34 cellular contexts compared by ENCODE assay signal in the genomic region with DNA sequence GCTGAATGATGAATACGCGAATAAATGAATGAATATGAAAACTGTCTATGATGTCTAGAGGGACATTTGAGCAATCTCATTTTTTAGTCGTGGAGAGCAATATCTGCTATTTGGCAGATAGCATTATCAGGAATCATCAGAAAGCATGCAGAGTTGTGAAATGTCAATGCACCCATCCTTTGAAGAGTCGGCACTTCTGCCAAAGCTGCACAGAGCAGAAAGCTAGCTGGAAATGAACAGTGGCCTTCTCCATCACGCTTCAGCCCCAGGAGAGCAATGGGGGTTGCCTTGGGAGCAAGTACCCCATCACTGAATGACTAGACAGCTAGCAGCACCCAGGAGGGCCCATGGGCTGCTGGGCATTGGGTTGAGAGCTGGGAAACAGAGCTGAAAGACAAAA.
"Had no signal": no experiment of that assay in that cellular context is flagged by ENCODE, and none has a peak within 500 bp of the region (broad histone marks: within the 10 kb centered on the region; RNA-seq: fewer than 3 reads in every experiment).

No MANE protein-coding gene starts in this region.

- H3K4me3 Mint-ChIP-seq: activated B cell treated with CpG ODN at 0.5 μM for 24 hours; activated CD4-positive, alpha-beta memory T cell treated with anti-CD3 and anti-CD28 coated beads, Interleukin-2, amount 10 ng/mL, durations not matched to agents 7 days and 5 days; activated CD8-positive, alpha-beta memory T cell treated with anti-CD3 and anti-CD28 coated beads, Interleukin-2, amount 10 ng/mL, durations not matched to agents 7 days and 5 days; activated naive CD4-positive, alpha-beta T cell treated with anti-CD3 and anti-CD28 coated beads, Interleukin-2, amount 10 ng/mL, durations not matched to agents 7 days and 5 days; activated naive CD8-positive, alpha-beta T cell; activated naive CD8-positive, alpha-beta T cell treated with anti-CD3 and anti-CD28 coated beads, Interleukin-2, amount 50 U/mL, for 24 hours; T-cell; T-helper 17 cell had no signal

- H3K4me3 ChIP-seq: MG63, Peyer's patch had no signal

- H3K4me1 ChIP-seq: Peyer's patch had no signal

- H3K27ac ChIP-seq: brain microvascular endothelial cell, Peyer's patch, RWPE1, VCaP had no signal

- H3K9me3 ChIP-seq: Peyer's patch had no signal

- H3K4me1 Mint-ChIP-seq: activated B cell treated with CpG ODN at 0.5 μM for 24 hours had no signal

- H3K27me3 Mint-ChIP-seq: activated naive CD8-positive, alpha-beta T cell had no signal

- DNase-seq: activated B cell treated with CpG ODN at 0.5 μM for 24 hours; activated CD4-positive, alpha-beta memory T cell treated with anti-CD3 and anti-CD28 coated beads, Interleukin-2, amount 10 ng/mL, durations not matched to agents 7 days and 5 days; activated CD4-positive, alpha-beta T cell treated with anti-CD3 and anti-CD28 coated beads for 4 hours; activated CD4-positive, CD25-positive, alpha-beta regulatory T cell treated with anti-CD3 and anti-CD28 coated beads, Interleukin-2, amount 50 U/mL, for 72 hours; activated CD8-positive, alpha-beta memory T cell treated with anti-CD3 and anti-CD28 coated beads for 24 hours; activated CD8-positive, alpha-beta memory T cell treated with anti-CD3 and anti-CD28 coated beads, Interleukin-2, amount 10 ng/mL, durations not matched to agents 7 days and 5 days; activated CD8-positive, alpha-beta memory T cell treated with anti-CD3 and anti-CD28 coated beads, Interleukin-2, amount 50 U/mL, for 48 hours; activated effector memory CD4-positive, alpha-beta T cell treated with Interleukin-2 at 50 U/mL for 16 hours; activated naive CD4-positive, alpha-beta T cell treated with anti-CD3 and anti-CD28 coated beads, Interleukin-2, amount 10 ng/mL, durations not matched to agents 7 days and 5 days; activated naive CD8-positive, alpha-beta T cell treated with anti-CD3 and anti-CD28 coated beads, Interleukin-2, amount 50 U/mL, for 24 hours; activated T-cell treated with anti-CD3 and anti-CD28 coated beads, Interleukin-2, amount 50 U/mL, for 48 hours; aorta; brain microvascular endothelial cell; central memory CD4-positive, alpha-beta T cell; Kasumi-1; KG1; MG63; NCI-H1105; NCI-H1417 treated with DMSO at 0.1 percent for 48 hours; NCI-H1694; NCI-H1930; NCI-H2081 treated with DMSO at 0.1 percent for 48 hours; NCI-H226; NCI-H446 treated with DMSO at 0.1 percent for 48 hours; NCI-H524 treated with DMSO at 0.1 percent for 48 hours; PC-3; Peyer's patch; SIG-M5; T-cell; T-helper 17 cell; T-helper 9 cell had no signal

- H3K27ac Mint-ChIP-seq: activated B cell treated with CpG ODN at 0.5 μM for 24 hours; activated CD4-positive, alpha-beta memory T cell treated with anti-CD3 and anti-CD28 coated beads, Interleukin-2, amount 10 ng/mL, durations not matched to agents 7 days and 5 days; activated CD8-positive, alpha-beta memory T cell treated with anti-CD3 and anti-CD28 coated beads, Interleukin-2, amount 10 ng/mL, durations not matched to agents 7 days and 5 days; activated naive CD4-positive, alpha-beta T cell treated with anti-CD3 and anti-CD28 coated beads, Interleukin-2, amount 10 ng/mL, durations not matched to agents 7 days and 5 days; activated naive CD8-positive, alpha-beta T cell; activated naive CD8-positive, alpha-beta T cell treated with anti-CD3 and anti-CD28 coated beads, Interleukin-2, amount 50 U/mL, for 24 hours; T-cell; T-helper 17 cell had no signal

- H3K9me3 Mint-ChIP-seq: activated B cell treated with CpG ODN at 0.5 μM for 24 hours; activated CD4-positive, alpha-beta memory T cell treated with anti-CD3 and anti-CD28 coated beads, Interleukin-2, amount 10 ng/mL, durations not matched to agents 7 days and 5 days; activated naive CD4-positive, alpha-beta T cell treated with anti-CD3 and anti-CD28 coated beads, Interleukin-2, amount 10 ng/mL, durations not matched to agents 7 days and 5 days; activated naive CD8-positive, alpha-beta T cell treated with anti-CD3 and anti-CD28 coated beads, Interleukin-2, amount 50 U/mL, for 24 hours; T-cell had no signal

- H3K36me3 Mint-ChIP-seq: activated CD8-positive, alpha-beta memory T cell treated with anti-CD3 and anti-CD28 coated beads, Interleukin-2, amount 10 ng/mL, durations not matched to agents 7 days and 5 days; activated naive CD4-positive, alpha-beta T cell treated with anti-CD3 and anti-CD28 coated beads, Interleukin-2, amount 10 ng/mL, durations not matched to agents 7 days and 5 days; activated naive CD8-positive, alpha-beta T cell; T-cell had no signal

- H3K36me3 ChIP-seq: brain microvascular endothelial cell, MG63, Peyer's patch had no signal

- H3K27me3 ChIP-seq: brain microvascular endothelial cell, MG63, Peyer's patch had no signal
